Comparison of ENCODE assay signal across 1 cellular context in genomic region chr12:107903377-107904061, GRCh38.
TF ChIP-seq lines count a peak whose summit lies in the region.

No MANE protein-coding gene starts in this region.

TF ChIP-seq in GM12878, 131 proteins besides CTCF, POLR2A, EP300 and RAD21 (continued from another document):
- TF ChIP-seq PRDM15 (CRISPR knock-in tag; IDR thresholded peaks at IDR 0.05) (no peak), ZNF24 (IDR thresholded peaks at IDR 0.05) (0 out of 2 replicates have a peak, but pooled peaks have one; percentile 10), MYB (IDR thresholded peaks at IDR 0.05; ENCODE audit: borderline replicate concordance, low read depth, low read length) (no peak), TCF3 (IDR thresholded peaks at IDR 0.05; ENCODE audit: borderline replicate concordance, insufficient read depth, low read depth, low read length) (no peak), SMARCA5 (IDR thresholded peaks at IDR 0.05) (no peak), MAX (IDR thresholded peaks at IDR 0.05; ENCODE audit: low read depth, low read length) (no peak), IRF4 (IDR thresholded peaks at IDR 0.05; ENCODE audit: low read depth, low read length) (no peak), KAT2A (conservative IDR thresholded peaks at IDR 0.05; ENCODE audit: control insufficient read depth, low read depth, low read length) (no peak), FOXK2 (IDR thresholded peaks at IDR 0.05) (no peak), STAT3 (IDR thresholded peaks at IDR 0.05; ENCODE audit: low read depth, low read length) (no peak), CBX3 (IDR thresholded peaks at IDR 0.05; ENCODE audit: borderline replicate concordance, low read depth) (no peak), BACH1 (IDR thresholded peaks at IDR 0.05; ENCODE audit: borderline replicate concordance) (peak; percentile 56; the same call in 1 of the 2 replicates), GATAD2B (conservative IDR thresholded peaks at IDR 0.05; ENCODE audit: low read depth) (peak; percentile 70; the same call in 1 of the 2 replicates), E2F4 (IDR thresholded peaks at IDR 0.05; ENCODE audit: low read depth, low read length) (no peak), ZBTB4 (CRISPR knock-in tag; IDR thresholded peaks at IDR 0.05) (no peak), ESRRA (IDR thresholded peaks at IDR 0.05; ENCODE audit: low read length) (no peak), CHD1 (IDR thresholded peaks at IDR 0.05; ENCODE audit: low read depth, low read length) (no peak), RBBP5 (conservative IDR thresholded peaks at IDR 0.05) (no peak), BHLHE40 (IDR thresholded peaks at IDR 0.05; ENCODE audit: borderline replicate concordance in 1 of 2, low read depth in 2 of 2, low read length in 1 of 2) (peak in 1 of 2 experiments; percentile 51; a peak in 1 of 4 replicates), HSF1 (IDR thresholded peaks at IDR 0.05; ENCODE audit: low read depth, low read length) (no peak), ATF7 (IDR thresholded peaks at IDR 0.05; ENCODE audit: low read depth) (no peak), CREM (IDR thresholded peaks at IDR 0.05; ENCODE audit: low read depth) (peak; percentile 66), POLR2AphosphoS5 (IDR thresholded peaks at IDR 0.05; ENCODE audit: low read length) (0 out of 2 replicates have a peak, but pooled peaks have one; percentile 43), CBX5 (IDR thresholded peaks at IDR 0.05; ENCODE audit: low read depth) (no peak), RFX5 (IDR thresholded peaks at IDR 0.05; ENCODE audit: low read depth, low read length) (no peak), RCOR1 (conservative IDR thresholded peaks at IDR 0.05; ENCODE audit: low read depth, low read length) (no peak), PAX8 (IDR thresholded peaks at IDR 0.05) (no peak), CEBPB (IDR thresholded peaks at IDR 0.05; ENCODE audit: borderline replicate concordance in 1 of 2, low read depth in 2 of 2, low read length in 2 of 2) (no peak), STAT1 (conservative IDR thresholded peaks at IDR 0.05) (no peak; the same call in 1 of the 2 replicates), IRF5 (IDR thresholded peaks at IDR 0.05; ENCODE audit: borderline replicate concordance) (no peak), IKZF1 (conservative IDR thresholded peaks at IDR 0.05) (peak; percentile 55), EGR1 (IDR thresholded peaks at IDR 0.05; ENCODE audit: borderline replicate concordance in 1 of 2, low read depth in 2 of 2, low read length in 2 of 2) (peak in 1 of 2 experiments; percentile 71; a peak in 2 of 3 replicates), MLLT1 (IDR thresholded peaks at IDR 0.05) (peak; percentile 61), IKZF2 (IDR thresholded peaks at IDR 0.05) (no peak), EZH2 (IDR thresholded peaks at IDR 0.05; ENCODE audit: borderline replicate concordance, control insufficient read depth, low read depth, low read length) (no peak), MYC (IDR thresholded peaks at IDR 0.05; ENCODE audit: insufficient read depth, insufficient read length, insufficient replicate concordance, low read length, severe bottlenecking) (peak; percentile 40), POLR2AphosphoS2 (IDR thresholded peaks at IDR 0.05; ENCODE audit: low read depth, low read length) (no peak), ZBTB33 (IDR thresholded peaks at IDR 0.05) (no peak), ZNF622 (IDR thresholded peaks at IDR 0.05) (no peak), HDAC2 (IDR thresholded peaks at IDR 0.05) (no peak), MTA2 (IDR thresholded peaks at IDR 0.05; ENCODE audit: low read depth) (no peak), YBX1 (IDR thresholded peaks at IDR 0.05) (no peak), RB1 (IDR thresholded peaks at IDR 0.05; ENCODE audit: borderline replicate concordance) (peak; percentile 71; the same call in 1 of the 2 replicates), MTA3 (IDR thresholded peaks at IDR 0.05; ENCODE audit: borderline replicate concordance, low read length) (no peak), SREBF2 (IDR thresholded peaks at IDR 0.05; ENCODE audit: low read length) (no peak), ZNF217 (IDR thresholded peaks at IDR 0.05) (no peak), SIN3A (IDR thresholded peaks at IDR 0.05; ENCODE audit: low read depth, low read length) (no peak), E2F8 (IDR thresholded peaks at IDR 0.05; ENCODE audit: low read depth, partially characterized antibody) (no peak)
